23 cellular contexts compared by ENCODE assay signal in the genomic region with DNA sequence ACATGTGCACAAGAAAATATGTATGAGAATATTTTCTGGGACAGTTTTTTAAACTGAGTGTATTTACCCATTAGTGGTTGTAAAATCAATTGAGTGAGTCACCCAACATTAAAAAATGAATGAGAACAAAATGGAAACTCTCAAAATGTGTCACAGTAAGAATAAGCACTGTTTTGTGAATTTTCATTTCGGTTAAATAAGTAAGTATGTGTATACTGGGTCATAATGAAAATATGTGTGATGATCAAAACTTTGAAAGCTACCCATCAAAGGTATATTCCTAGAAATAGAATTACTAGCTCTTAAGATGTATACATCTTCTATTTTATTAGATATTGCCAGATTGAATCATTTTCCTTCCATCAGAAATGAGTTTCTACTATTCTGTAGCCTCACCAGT. TPM values are rescaled to one million over a fixed set of nuclear protein-coding genes. Genes with fewer than 3 reads are reported as not detected.
DNase-seq lines count a peak whose midpoint lies in the region; ATAC-seq lines count a peak whose summit lies in the region.
"Had no signal": no experiment of that assay in that cellular context is flagged by ENCODE, and none has a peak within 500 bp of the region (broad histone marks: within the 10 kb centered on the region; RNA-seq: fewer than 3 reads in every experiment).

No MANE protein-coding gene starts in this region.

- H3K4me2 ChIP-seq in GM23248 (ENCODE audit: unreplicated experiment): peak overlapping the region; percentile 28
- H3K4me2 ChIP-seq: BLaER1 had no signal

- no peaks in the 10 kb centered on the region for H3K36me3 ChIP-seq in GM23248 (ENCODE audit: low read depth)
- H3K36me3 ChIP-seq: brain microvascular endothelial cell had no signal

- no peaks in the 10 kb centered on the region for H4K20me1 ChIP-seq in GM23248 (ENCODE audit: insufficient read depth)
- H4K20me1 ChIP-seq: BLaER1 had no signal

- H3K4me3 Mint-ChIP-seq in activated CD8-positive, alpha-beta memory T cell treated with anti-CD3 and anti-CD28 coated beads, Interleukin-2, amount 10 ng/mL, durations not matched to agents 7 days and 5 days: no peak overlapping the region
- H3K4me3 Mint-ChIP-seq in activated naive CD8-positive, alpha-beta T cell treated with anti-CD3 and anti-CD28 coated beads, Interleukin-2, amount 50 U/mL, for 24 hours: peak overlapping the region; percentile 28
- H3K4me3 Mint-ChIP-seq in stimulated activated naive B cell treated with anti-CD40 and anti-IgM and Interleukin-4, amounts not matched to agents 10 μg/mL and 1 μg/mL and 100 μg/mL, for 72 hours: no peak overlapping the region
- H3K4me3 Mint-ChIP-seq: activated B cell treated with CpG ODN at 0.5 μM for 24 hours had no signal

- H3K27ac ChIP-seq in GM23248: peak overlapping the region; percentile 34; the same call in 1 of the 2 replicates
- H3K27ac ChIP-seq: BLaER1, brain microvascular endothelial cell, left ventricle myocardium inferior, neutrophil, tibial nerve had no signal

- ATAC-seq in activated CD8-positive, alpha-beta memory T cell treated with anti-CD3 and anti-CD28 coated beads, Interleukin-2, amount 10 ng/mL, durations not matched to agents 7 days and 5 days: peak; percentile 54
- peak; percentile 83 for ATAC-seq in activated naive CD8-positive, alpha-beta T cell treated with anti-CD3 and anti-CD28 coated beads, Interleukin-2, amount 50 U/mL, for 24 hours
- no peak for ATAC-seq in stimulated activated naive B cell treated with anti-CD40 and anti-IgM and Interleukin-4, amounts not matched to agents 10 μg/mL and 1 μg/mL and 100 μg/mL, for 72 hours (replicated peaks)
- ATAC-seq: HCT116, Panc1 had no signal

- H2AFZ ChIP-seq in GM23248: no peak overlapping the region

- 90 to 96% methylated on average over 1 of the region's 1 CpG for WGBS in GM23248 (ENCODE audit: low coverage in 1 of 2, low lambda C conversion rate in 2 of 2, missing lambda C conversion rate in 2 of 2), 2 experiments

- no peaks in the 10 kb centered on the region for H3K27me3 Mint-ChIP-seq in activated CD8-positive, alpha-beta memory T cell treated with anti-CD3 and anti-CD28 coated beads, Interleukin-2, amount 10 ng/mL, durations not matched to agents 7 days and 5 days
- no peaks in the 10 kb centered on the region for H3K27me3 Mint-ChIP-seq in activated naive CD8-positive, alpha-beta T cell treated with anti-CD3 and anti-CD28 coated beads, Interleukin-2, amount 50 U/mL, for 24 hours
- H3K27me3 Mint-ChIP-seq in stimulated activated naive B cell treated with anti-CD40 and anti-IgM and Interleukin-4, amounts not matched to agents 10 μg/mL and 1 μg/mL and 100 μg/mL, for 72 hours: no peaks in the 10 kb centered on the region
- H3K27me3 Mint-ChIP-seq: activated B cell treated with CpG ODN at 0.5 μM for 24 hours had no signal

- no peak overlapping the region for H3K4me3 ChIP-seq in GM23248
- H3K4me3 ChIP-seq: adrenal gland, BLaER1, left ventricle myocardium inferior, sigmoid colon, tibial nerve had no signal

- H3K36me3 Mint-ChIP-seq in activated CD8-positive, alpha-beta memory T cell treated with anti-CD3 and anti-CD28 coated beads, Interleukin-2, amount 10 ng/mL, durations not matched to agents 7 days and 5 days: peaks cover 73% of the 10 kb centered on the region
- H3K36me3 Mint-ChIP-seq in activated naive CD8-positive, alpha-beta T cell treated with anti-CD3 and anti-CD28 coated beads, Interleukin-2, amount 50 U/mL, for 24 hours (ENCODE audit: low read depth): peaks cover 61% of the 10 kb centered on the region
- peaks cover 45 to 70% of the 10 kb centered on the region in 2 donors for H3K36me3 Mint-ChIP-seq in stimulated activated naive B cell treated with anti-CD40 and anti-IgM and Interleukin-4, amounts not matched to agents 10 μg/mL and 1 μg/mL and 100 μg/mL, for 72 hours

- H3K27ac Mint-ChIP-seq in activated CD8-positive, alpha-beta memory T cell treated with anti-CD3 and anti-CD28 coated beads, Interleukin-2, amount 10 ng/mL, durations not matched to agents 7 days and 5 days: peak overlapping the region; percentile 76
- peak overlapping the region; percentile 86 for H3K27ac Mint-ChIP-seq in activated naive CD8-positive, alpha-beta T cell treated with anti-CD3 and anti-CD28 coated beads, Interleukin-2, amount 50 U/mL, for 24 hours
- H3K27ac Mint-ChIP-seq in stimulated activated naive B cell treated with anti-CD40 and anti-IgM and Interleukin-4, amounts not matched to agents 10 μg/mL and 1 μg/mL and 100 μg/mL, for 72 hours: peak overlapping the region; percentile 60
- H3K27ac Mint-ChIP-seq: activated B cell treated with CpG ODN at 0.5 μM for 24 hours had no signal

- no peaks in the 10 kb centered on the region for H3K9me2 ChIP-seq in GM23248 (ENCODE audit: insufficient read depth)

- H3K79me2 ChIP-seq in GM23248 (ENCODE audit: insufficient read depth): 0 out of 2 replicates have a peak, but pooled peaks cover 10% of the 10 kb centered on the region

- peaks cover 3% of the 10 kb centered on the region for H3K9me3 Mint-ChIP-seq in activated CD8-positive, alpha-beta memory T cell treated with anti-CD3 and anti-CD28 coated beads, Interleukin-2, amount 10 ng/mL, durations not matched to agents 7 days and 5 days (ENCODE audit: low read depth)
- peaks cover 7% of the 10 kb centered on the region for H3K9me3 Mint-ChIP-seq in activated naive CD8-positive, alpha-beta T cell treated with anti-CD3 and anti-CD28 coated beads, Interleukin-2, amount 50 U/mL, for 24 hours
- no peaks in the 10 kb centered on the region for H3K9me3 Mint-ChIP-seq in stimulated activated naive B cell treated with anti-CD40 and anti-IgM and Interleukin-4, amounts not matched to agents 10 μg/mL and 1 μg/mL and 100 μg/mL, for 72 hours
- H3K9me3 Mint-ChIP-seq: activated B cell treated with CpG ODN at 0.5 μM for 24 hours had no signal

- no peak overlapping the region for H3K9ac ChIP-seq in GM23248
- H3K9ac ChIP-seq: BLaER1 had no signal

- H3K9me3 ChIP-seq in GM23248 (ENCODE audit: low read depth): no peaks in the 10 kb centered on the region
- H3K9me3 ChIP-seq: adrenal gland, BLaER1, left ventricle myocardium inferior, neutrophil, sigmoid colon, tibial nerve had no signal

- no peak for DNase-seq in activated CD8-positive, alpha-beta memory T cell treated with anti-CD3 and anti-CD28 coated beads, Interleukin-2, amount 10 ng/mL, durations not matched to agents 7 days and 5 days
- no peak for DNase-seq in activated CD8-positive, alpha-beta memory T cell treated with anti-CD3 and anti-CD28 coated beads, Interleukin-2, amount 50 U/mL, for 4 hours
- DNase-seq in GM23248 (no peak), NCI-H187 (lab: John Stamatoyannopoulos, UW) (no peak)
- DNase-seq in activated naive CD8-positive, alpha-beta T cell treated with anti-CD3 and anti-CD28 coated beads, Interleukin-2, amount 50 U/mL, for 24 hours: no peak
- no peak for DNase-seq in stimulated activated naive B cell treated with anti-CD40 and anti-IgM and Interleukin-4, amounts not matched to agents 10 μg/mL and 1 μg/mL and 100 μg/mL, for 72 hours
- no peak for DNase-seq in activated effector memory CD4-positive, alpha-beta T cell treated with Interleukin-2 at 50 U/mL for 16 hours
- DNase-seq: activated B cell treated with CpG ODN at 0.5 μM for 24 hours, adrenal gland, brain microvascular endothelial cell, DMS53, GF-D8, left ventricle myocardium inferior, NCI-H1105, NCI-H2029, NCI-H526 treated with DMSO at 0.1 percent for 48 hours, SIG-M5, sigmoid colon had no signal

- H3K4me1 Mint-ChIP-seq in activated CD8-positive, alpha-beta memory T cell treated with anti-CD3 and anti-CD28 coated beads, Interleukin-2, amount 10 ng/mL, durations not matched to agents 7 days and 5 days: peaks cover 74% of the 10 kb centered on the region
- peaks cover 83% of the 10 kb centered on the region for H3K4me1 Mint-ChIP-seq in activated naive CD8-positive, alpha-beta T cell treated with anti-CD3 and anti-CD28 coated beads, Interleukin-2, amount 50 U/mL, for 24 hours
- peaks cover 23 to 61% of the 10 kb centered on the region in 2 donors for H3K4me1 Mint-ChIP-seq in stimulated activated naive B cell treated with anti-CD40 and anti-IgM and Interleukin-4, amounts not matched to agents 10 μg/mL and 1 μg/mL and 100 μg/mL, for 72 hours

- CTCF ChIA-PET in activated CD8-positive, alpha-beta memory T cell treated with anti-CD3 and anti-CD28 coated beads, Interleukin-2, amount 10 ng/mL, durations not matched to agents 7 days and 5 days (lab: Charles Lee): interaction anchor here (0.6 kb wide), 1 partner anchor 12 kb away, joined by 3 read pairs; the partner anchor contains the start of genes BABAM2 and RBKS

- in situ Hi-C loops in GM23248 (cut with MboI): no loop called here

- no peaks in the 10 kb centered on the region for H3K27me3 ChIP-seq in GM23248 (replicated peaks; ENCODE audit: insufficient read depth)
- H3K27me3 ChIP-seq: adrenal gland, BLaER1, brain microvascular endothelial cell, neutrophil, sigmoid colon, tibial nerve had no signal

- peaks cover 19% of the 10 kb centered on the region for H3F3A ChIP-seq in GM23248 (ENCODE audit: insufficient read depth)

- peaks cover 24% of the 10 kb centered on the region for H3K4me1 ChIP-seq in GM23248 (ENCODE audit: insufficient read depth)

RNA-seq across cellular contexts. Expression of gene BABAM2, which starts 11.6 kb away (rescaled TPM):
- 10 to 100 TPM; 65.4 to 69.5 TPM for total RNA-seq in activated CD8-positive, alpha-beta memory T cell treated with anti-CD3 and anti-CD28 coated beads, Interleukin-2, amount 10 ng/mL, durations not matched to agents 7 days and 5 days
- total RNA-seq in GM23248 (2014; rRNA removed; shearing (Covaris generic)): 22.8 and 35.2 TPM in 2 replicates
- polyA plus RNA-seq in GM23248 (2016; fragmentation: Nextera tagmentation; extraction: Ambion mirVana): 45.6 and 46.1 TPM in 2 replicates

RNA-seq across cellular contexts. Expression of gene RBKS, which starts 12.0 kb away (rescaled TPM):
- 1 to 10 TPM; 2.6 to 3.4 TPM for total RNA-seq in activated CD8-positive, alpha-beta memory T cell treated with anti-CD3 and anti-CD28 coated beads, Interleukin-2, amount 10 ng/mL, durations not matched to agents 7 days and 5 days
- 2.8 and 3.0 TPM in 2 replicates for total RNA-seq in GM23248 (2014; rRNA removed; shearing (Covaris generic))
- 3.6 and 4.0 TPM in 2 replicates for polyA plus RNA-seq in GM23248 (2016; fragmentation: Nextera tagmentation; extraction: Ambion mirVana)

Comparison
In these comparisons a context has a peak if more than half of its experiments do, and no peak if none do; other contexts are left out.
1. ATAC-seq: peak in activated CD8-positive, alpha-beta memory T cell treated with anti-CD3 and anti-CD28 coated beads, Interleukin-2, amount 10 ng/mL, durations not matched to agents 7 days and 5 days (single experiment) and activated naive CD8-positive, alpha-beta T cell treated with anti-CD3 and anti-CD28 coated beads, Interleukin-2, amount 50 U/mL, for 24 hours (single experiment); none in stimulated activated naive B cell treated with anti-CD40 and anti-IgM and Interleukin-4, amounts not matched to agents 10 μg/mL and 1 μg/mL and 100 μg/mL, for 72 hours (0 of 2).
2. Peak in every context shown above with its lines, with median percentiles within 50 percentile points of each other: H3K27ac Mint-ChIP-seq.